ENCODE assay signal across 17 cellular contexts in the genomic region with DNA sequence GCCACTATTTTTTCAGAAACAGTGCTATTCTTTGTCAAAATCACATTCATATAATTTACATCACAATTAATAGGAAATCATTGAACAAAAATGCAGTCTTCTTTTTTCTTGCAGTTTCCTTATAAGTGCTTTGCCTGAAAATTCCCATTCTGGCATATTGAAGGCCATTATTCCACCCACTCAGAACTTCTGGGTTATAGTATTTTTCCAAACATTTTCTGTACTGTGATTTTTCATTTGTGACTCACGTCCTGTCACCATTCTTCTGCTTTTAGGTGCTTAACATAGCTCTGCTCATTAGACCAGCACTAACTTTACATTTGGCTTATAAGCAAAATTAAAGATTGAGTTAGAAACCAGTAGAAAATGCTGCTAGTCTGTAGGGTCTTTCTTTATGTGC.
DNase-seq lines count a peak whose midpoint lies in the region; ATAC-seq and TF ChIP-seq lines count a peak whose summit lies in the region.
"Had no signal": no experiment of that assay in that cellular context is flagged by ENCODE, and none has a peak within 500 bp of the region (broad histone marks: within the 10 kb centered on the region; RNA-seq: fewer than 3 reads in every experiment).

No MANE protein-coding gene starts in this region.

- TF ChIP-seq CTCF in RWPE2 (IDR thresholded peaks at IDR 0.05; ENCODE audit: poor library complexity, severe bottlenecking) (no peak), epithelial cell of esophagus (IDR thresholded peaks at IDR 0.05; ENCODE audit: insufficient read depth, low read depth, low read length, missing control alignments) (no peak), retinal pigment epithelial cell (conservative IDR thresholded peaks at IDR 0.05; ENCODE audit: low read depth, low read length) (no peak), GM10266 (IDR thresholded peaks at IDR 0.05; ENCODE audit: control insufficient read depth, insufficient read depth, low read depth, missing control alignments) (no peak)

- ATAC-seq in RWPE2 (ENCODE audit: low read depth) (peak; percentile 49; the same call in 2 of the 3 replicates), HG02678 (IDR thresholded peaks at IDR 0.05; ENCODE audit: unreplicated experiment) (no peak), left colon (no peak)

- no peak overlapping the region for H3K27ac ChIP-seq in RWPE2 (ENCODE audit: poor library complexity, severe bottlenecking)
- H3K27ac ChIP-seq: testis had no signal

- no peaks in the 10 kb centered on the region for H3K36me3 ChIP-seq in RWPE2 (ENCODE audit: low read depth)

- H3K4me1 ChIP-seq in RWPE2 (ENCODE audit: insufficient read depth, poor library complexity, severe bottlenecking): peaks cover 21% of the 10 kb centered on the region

- intact Hi-C loops in left colon (cut with DNase I, micrococcal nuclease): no loop called here

- peak; percentile 54 for DNase-seq in Daoy (ENCODE audit: low read depth)
- no peak for DNase-seq in RWPE2 (ENCODE audit: low spot score)
- peak; percentile 14 for DNase-seq in epithelial cell of esophagus (ENCODE audit: low read depth)
- peak; percentile 79 for DNase-seq in retinal pigment epithelial cell (ENCODE audit: low read depth)
- no peak for DNase-seq in NK-92 treated with Interleukin-12 subunit alpha and Interleukin-12 subunit beta, amount 100 ng/mL, for 24 hours (lab: John Stamatoyannopoulos, UW)
- DNase-seq in left colon: no peak
- DNase-seq in GM10266 (ENCODE audit: extremely low spot score): no peak
- DNase-seq: activated CD4-positive, alpha-beta T cell treated with anti-CD3 and anti-CD28 coated beads, Interleukin-2, amount 50 U/mL, for 4 hours; activated T-cell treated with anti-CD3 and anti-CD28 coated beads, Interleukin-2, amount 50 U/mL, for 48 hours; CD4-positive, alpha-beta T cell; MV-4-11; NCI-H2171; SHP77; stimulated activated CD4-positive, alpha-beta T cell treated with anti-CD3 and anti-CD28 coated beads, Interleukin-15, amount 100 ng/mL, for 24 hours; T-helper 9 cell; testis had no signal

- no peak overlapping the region for H3K4me3 ChIP-seq in RWPE2 (ENCODE audit: severe bottlenecking)
- H3K4me3 ChIP-seq in epithelial cell of esophagus (ENCODE audit: low read length): no peak overlapping the region
- no peak overlapping the region for H3K4me3 ChIP-seq in retinal pigment epithelial cell (ENCODE audit: low read length)
- H3K4me3 ChIP-seq: testis had no signal

- H3K9me3 ChIP-seq in RWPE2 (ENCODE audit: severe bottlenecking): no peaks in the 10 kb centered on the region
- H3K9me3 ChIP-seq: testis had no signal

- no peaks in the 10 kb centered on the region for H3K27me3 ChIP-seq in RWPE2 (ENCODE audit: insufficient read depth, poor library complexity, severe bottlenecking)
- H3K27me3 ChIP-seq: testis had no signal

Comparison
In these comparisons a context has a peak if more than half of its experiments do, and no peak if none do; other contexts are left out.
1. DNase-seq: peak in Daoy (single experiment), epithelial cell of esophagus (single experiment) and retinal pigment epithelial cell (single experiment); none in RWPE2 (single experiment), NK-92 treated with Interleukin-12 subunit alpha and Interleukin-12 subunit beta, amount 100 ng/mL, for 24 hours (single experiment), left colon (0 of 2) and GM10266 (single experiment).